15 cellular contexts compared by ENCODE assay signal in genomic region chr1:201755200-201755599, GRCh38.
DNase-seq lines count a peak whose midpoint lies in the region; ATAC-seq and TF ChIP-seq lines count a peak whose summit lies in the region.
"Had no signal": no experiment of that assay in that cellular context is flagged by ENCODE, and none has a peak within 500 bp of the region (broad histone marks: within the 10 kb centered on the region; RNA-seq: fewer than 3 reads in every experiment).

No MANE protein-coding gene starts in this region.

- intact Hi-C loops in cardiac septum (cut with DNase I): no loop called here

- H3K4me1 Mint-ChIP-seq in stimulated activated memory B cell treated with anti-CD40 and anti-IgM and Interleukin-4, amounts not matched to agents 10 μg/mL and 1 μg/mL and 100 μg/mL, for 72 hours: peaks cover 29% of the 10 kb centered on the region

- H3K36me3 ChIP-seq in cardiac muscle cell (no peaks in the 10 kb centered on the region), adipocyte (ENCODE audit: control insufficient read depth, insufficient read depth, low read length, severe bottlenecking) (peaks cover 28% of the 10 kb centered on the region), smooth muscle cell (ENCODE audit: low read depth) (no peaks in the 10 kb centered on the region)
- H3K36me3 ChIP-seq: SJCRH30 had no signal

- peak overlapping the region; percentile 64 for H3K4me2 ChIP-seq in smooth muscle cell

- H3K4me1 ChIP-seq in cardiac muscle cell (ENCODE audit: low read depth) (peaks cover 94% of the 10 kb centered on the region), adipocyte (ENCODE audit: control insufficient read depth, insufficient read depth, low read length) (peaks cover 99% of the 10 kb centered on the region), smooth muscle cell (ENCODE audit: low read depth) (peaks cover 80% of the 10 kb centered on the region)

- H3K9me3 Mint-ChIP-seq in stimulated activated memory B cell treated with anti-CD40 and anti-IgM and Interleukin-4, amounts not matched to agents 10 μg/mL and 1 μg/mL and 100 μg/mL, for 72 hours: no peaks in the 10 kb centered on the region
- H3K9me3 Mint-ChIP-seq: CD8-positive, alpha-beta T cell had no signal

- H3K9me3 ChIP-seq in cardiac muscle cell (ENCODE audit: low read depth) (no peaks in the 10 kb centered on the region), adipocyte (ENCODE audit: control insufficient read depth, low read length) (no peaks in the 10 kb centered on the region), smooth muscle cell (replicated peaks; ENCODE audit: low read depth) (no peaks in the 10 kb centered on the region)
- H3K9me3 ChIP-seq: SJCRH30 had no signal

- TF ChIP-seq CTCF in cardiac muscle cell (IDR thresholded peaks at IDR 0.05; ENCODE audit: low read depth, low read length) (no peak), smooth muscle cell (IDR thresholded peaks at IDR 0.05; ENCODE audit: borderline replicate concordance, insufficient read depth, poor library complexity, severe bottlenecking) (no peak)

- peak overlapping the region; percentile 91 for H3K27ac ChIP-seq in cardiac muscle cell
- peak overlapping the region; percentile 86 for H3K27ac ChIP-seq in smooth muscle cell (ENCODE audit: low read depth)
- H3K27ac ChIP-seq: HL-60, SJCRH30 had no signal

- DNase-seq in cardiac muscle cell (ENCODE audit: low read depth in 1 of 2, low spot score in 1 of 2) (no peak), cardiac septum (ENCODE audit: low spot score) (no peak), adipocyte (ENCODE audit: low read depth) (no peak), smooth muscle cell (lab: John Stamatoyannopoulos, UW; ENCODE audit: unreplicated experiment) (no peak), RKO (ENCODE audit: low spot score) (no peak)
- DNase-seq in activated CD4-positive, alpha-beta T cell treated with anti-CD3 and anti-CD28 coated beads for 4 hours: no peak
- DNase-seq: CD8-positive, alpha-beta T cell; NCI-H1048; NCI-H1436 treated with DMSO at 0.1 percent for 48 hours; NCI-H2029; NCI-H345; NCI-H524 treated with DMSO at 0.1 percent for 48 hours; SJCRH30 had no signal

- no peaks in the 10 kb centered on the region for H3K36me3 Mint-ChIP-seq in stimulated activated memory B cell treated with anti-CD40 and anti-IgM and Interleukin-4, amounts not matched to agents 10 μg/mL and 1 μg/mL and 100 μg/mL, for 72 hours
- H3K36me3 Mint-ChIP-seq: CD8-positive, alpha-beta T cell had no signal

- H3K9ac ChIP-seq in adipocyte (ENCODE audit: low read length) (peak overlapping the region; percentile 69), smooth muscle cell (ENCODE audit: low read depth) (no peak overlapping the region)

- no peak overlapping the region for H3K4me3 ChIP-seq in cardiac muscle cell
- peak overlapping the region; percentile 24 for H3K4me3 ChIP-seq in adipocyte (ENCODE audit: low read length)
- no peak overlapping the region for H3K4me3 ChIP-seq in smooth muscle cell
- H3K4me3 ChIP-seq: SJCRH30 had no signal

- H3K4me3 Mint-ChIP-seq in stimulated activated memory B cell treated with anti-CD40 and anti-IgM and Interleukin-4, amounts not matched to agents 10 μg/mL and 1 μg/mL and 100 μg/mL, for 72 hours: no peak overlapping the region
- H3K4me3 Mint-ChIP-seq: CD8-positive, alpha-beta T cell had no signal

- no peak overlapping the region for H2AFZ ChIP-seq in smooth muscle cell (ENCODE audit: low read depth)

- no peaks in the 10 kb centered on the region for H3K27me3 ChIP-seq in cardiac muscle cell
- no peaks in the 10 kb centered on the region for H3K27me3 ChIP-seq in adipocyte (replicated peaks; ENCODE audit: control insufficient read depth, insufficient read depth, low read length)
- no peaks in the 10 kb centered on the region for H3K27me3 ChIP-seq in smooth muscle cell (ENCODE audit: low read depth)
- H3K27me3 ChIP-seq: SJCRH30 had no signal

- peaks cover 34% of the 10 kb centered on the region for H4K20me1 ChIP-seq in smooth muscle cell (ENCODE audit: low read depth)

- no peak for ATAC-seq in stimulated activated memory B cell treated with anti-CD40 and anti-IgM and Interleukin-4, amounts not matched to agents 10 μg/mL and 1 μg/mL and 100 μg/mL, for 72 hours
- ATAC-seq: CD8-positive, alpha-beta T cell had no signal

- peaks cover 85% of the 10 kb centered on the region for H3K79me2 ChIP-seq in smooth muscle cell (ENCODE audit: low read depth)

- H3K27ac Mint-ChIP-seq in stimulated activated memory B cell treated with anti-CD40 and anti-IgM and Interleukin-4, amounts not matched to agents 10 μg/mL and 1 μg/mL and 100 μg/mL, for 72 hours: no peak overlapping the region
- H3K27ac Mint-ChIP-seq: CD8-positive, alpha-beta T cell had no signal

- peaks cover 31% of the 10 kb centered on the region for H3F3A ChIP-seq in smooth muscle cell (ENCODE audit: low read depth)

- peaks cover 24% of the 10 kb centered on the region for H3K27me3 Mint-ChIP-seq in stimulated activated memory B cell treated with anti-CD40 and anti-IgM and Interleukin-4, amounts not matched to agents 10 μg/mL and 1 μg/mL and 100 μg/mL, for 72 hours
